Comparison of ENCODE assay signal across 8 cellular contexts in genomic region chr18:34977787-34978532, GRCh38.
DNase-seq lines count a peak whose midpoint lies in the region; ATAC-seq and TF ChIP-seq lines count a peak whose summit lies in the region.

No MANE protein-coding gene starts in this region.

- intact Hi-C loops in CD8-positive, alpha-beta T cell (cut with DNase I, micrococcal nuclease), result loop anchor here (1.0 to 10.0 kb wide), 18 partner anchors 63 to 1849 kb away; partner anchors contain the start of genes MAPRE2 (in 2 of the 2), RMP24 (in 2 of the 2), RPRD1A (in 2 of the 2) and ZNF24 (in 2 of the 2)
- intact Hi-C loops in left lung (cut with DNase I), result no loop called here

- H3K79me2 ChIP-seq in MM.1S (ENCODE audit: low read length), result no peaks in the 10 kb centered on the region

- H3K36me3 ChIP-seq in CD8-positive, alpha-beta T cell (ENCODE audit: insufficient read depth, low read length), result no peaks in the 10 kb centered on the region
- H3K36me3 ChIP-seq in MM.1S (replicated peaks; ENCODE audit: insufficient read depth, low read length) (no peaks in the 10 kb centered on the region), left lung (no peaks in the 10 kb centered on the region)

- CTCF ChIA-PET in CD8-positive, alpha-beta T cell (lab: Charles Lee), result interaction anchor here (0.9 to 1.4 kb wide), 2 partner anchors 52 to 58 kb away, joined by 3 to 7 read pairs; no protein-coding TSS in a partner anchor

- H3K4me2 ChIP-seq in MM.1S (ENCODE audit: low read depth, low read length), result peak overlapping the region; percentile 96

- H3F3A ChIP-seq in MM.1S (ENCODE audit: insufficient read depth, low read length), result peaks cover 19% of the 10 kb centered on the region

- no peaks in the 10 kb centered on the region for H3K9me3 Mint-ChIP-seq in CD8-positive, alpha-beta T cell

- H3K9me3 ChIP-seq in CD8-positive, alpha-beta T cell (ENCODE audit: low read length), result no peaks in the 10 kb centered on the region
- H3K9me3 ChIP-seq in MM.1S (replicated peaks; ENCODE audit: insufficient read depth, low read length), result no peaks in the 10 kb centered on the region
- no peaks in the 10 kb centered on the region for H3K9me3 ChIP-seq in left lung

- H3K9me2 ChIP-seq in MM.1S (replicated peaks; ENCODE audit: insufficient read depth, low read length), result no peaks in the 10 kb centered on the region

- H3K27me3 ChIP-seq in CD8-positive, alpha-beta T cell (ENCODE audit: insufficient read depth, low read length), result no peaks in the 10 kb centered on the region
- no peaks in the 10 kb centered on the region for H3K27me3 ChIP-seq in MM.1S (replicated peaks; ENCODE audit: insufficient read depth, low read length)
- peaks cover 0 to 38% of the 10 kb centered on the region in 2 donors for H3K27me3 ChIP-seq in left lung

- TF ChIP-seq CTCF in CD8-positive, alpha-beta T cell (IDR thresholded peaks at IDR 0.05), result no peak
- TF ChIP-seq CTCF in MM.1S (IDR thresholded peaks at IDR 0.05; ENCODE audit: low read length) (no peak), left lung (IDR thresholded peaks at IDR 0.05) (no peak)

- peak overlapping the region; percentile 87 for H3K4me3 ChIP-seq in CD8-positive, alpha-beta T cell (ENCODE audit: low read depth, low read length)
- H3K4me3 ChIP-seq in MM.1S (ENCODE audit: low read length) (peak overlapping the region; percentile 87), left lung (peak overlapping the region; percentile 67 to 78)

- peak; percentile 12 for ATAC-seq in CD8-positive, alpha-beta T cell
- ATAC-seq in GM21447 (IDR thresholded peaks at IDR 0.05; ENCODE audit: unreplicated experiment) (peak; percentile 43), left lung (peak; percentile 49)

- peaks cover 26% of the 10 kb centered on the region for H3K4me1 Mint-ChIP-seq in CD8-positive, alpha-beta T cell (ENCODE audit: low read depth)

- peak overlapping the region; percentile 71 for H3K27ac Mint-ChIP-seq in CD8-positive, alpha-beta T cell

- POLR2A ChIA-PET in CD8-positive, alpha-beta T cell (lab: Charles Lee), result interaction anchor here (0.8 to 1.7 kb wide), 5 partner anchors 51 to 120 kb away, joined by 3 to 10 read pairs (median 4); partner anchors contain the start of gene MAPRE2

- H2AFZ ChIP-seq in MM.1S (ENCODE audit: low read length), result peak overlapping the region; percentile 98

- H3K9ac ChIP-seq in MM.1S (ENCODE audit: low read length), result peak overlapping the region; percentile 47; the same call in 1 of the 2 replicates

- H3K36me3 Mint-ChIP-seq in CD8-positive, alpha-beta T cell, result peaks cover 4% of the 10 kb centered on the region

- H3K27me3 Mint-ChIP-seq in CD8-positive, alpha-beta T cell (ENCODE audit: low read depth), result no peaks in the 10 kb centered on the region

- H3K4me1 ChIP-seq in CD8-positive, alpha-beta T cell (ENCODE audit: insufficient read depth, low read length), result peaks cover 11% of the 10 kb centered on the region
- H3K4me1 ChIP-seq in MM.1S (ENCODE audit: low read length) (peaks cover 6% of the 10 kb centered on the region), left lung (peaks cover 0 to 36% of the 10 kb centered on the region in 2 donors)

- H4K20me1 ChIP-seq in MM.1S (ENCODE audit: insufficient read depth, low read length), result no peaks in the 10 kb centered on the region

- DNase-seq in CD8-positive, alpha-beta T cell, result peak in 5 of 7 experiments; percentile 34 to 75 (median 50)
- DNase-seq in MM.1S (peak; percentile 72), left lung (peak; percentile 59 to 91), OCI-M2 (lab: John Stamatoyannopoulos, UW; ENCODE audit: unreplicated experiment) (no peak)
- peak; percentile 18 for DNase-seq in activated CD4-positive, alpha-beta T cell treated with anti-CD3 and anti-CD28 coated beads for 1 hour
- DNase-seq in stimulated activated CD4-positive, alpha-beta T cell treated with anti-CD3 and anti-CD28 coated beads, Interleukin-4, amount 100 ng/mL, for 1 hour, result peak; percentile 59

- peak overlapping the region; percentile 4 for H3K27ac ChIP-seq in CD8-positive, alpha-beta T cell (ENCODE audit: low read depth, low read length)
- H3K27ac ChIP-seq in MM.1S (ENCODE audit: low read length) (no peak overlapping the region), cingulate gyrus (ENCODE audit: low read depth, low read length) (peak overlapping the region; percentile 95), left lung (peak overlapping the region in 1 of 2 donors; percentile 82)

- peak overlapping the region; percentile 96 for H3K4me3 Mint-ChIP-seq in CD8-positive, alpha-beta T cell

Comparison
In these comparisons a context has a peak if more than half of its experiments do, and no peak if none do; other contexts are left out.
1. intact Hi-C loops: an anchor here in CD8-positive, alpha-beta T cell (1.0 to 10.0 kb wide); none called in left lung.